8 cellular contexts compared by ENCODE assay signal in genomic region chr16:18800674-18801196, GRCh38. TPM values are rescaled to one million over a fixed set of nuclear protein-coding genes. Genes with fewer than 3 reads are reported as not detected.
DNase-seq lines count a peak whose midpoint lies in the region; ATAC-seq, FAIRE-seq and TF ChIP-seq lines count a peak whose summit lies in the region.

No MANE protein-coding gene starts in this region.

- TF ChIP-seq POLR2A in right lobe of liver (IDR thresholded peaks at IDR 0.05) (no peak), transverse colon (IDR thresholded peaks at IDR 0.05) (no peak)

- H3K9me3 ChIP-seq in right lobe of liver (no peaks in the 10 kb centered on the region), transverse colon (no peaks in the 10 kb centered on the region)

- TF ChIP-seq CTCF in bronchial epithelial cell (IDR thresholded peaks at IDR 0.05; ENCODE audit: insufficient read depth, low read length, severe bottlenecking) (no peak), right lobe of liver (IDR thresholded peaks at IDR 0.05) (no peak), transverse colon (IDR thresholded peaks at IDR 0.05) (no peak)

- H3K36me3 ChIP-seq in bronchial epithelial cell (ENCODE audit: control insufficient read depth, insufficient read depth, low read length): no peaks in the 10 kb centered on the region
- peaks cover 0 to 14% (median 0%) of the 10 kb centered on the region in 4 donors for H3K36me3 ChIP-seq in right lobe of liver
- peaks cover 0 to 7% (median 0%) of the 10 kb centered on the region in 4 donors for H3K36me3 ChIP-seq in transverse colon

- FAIRE-seq in bronchial epithelial cell (lab: Jason Lieb, UNC): no peak

- H3K27ac ChIP-seq in right lobe of liver: peak overlapping the region; percentile 88 to 92 (median 91)
- peak overlapping the region; percentile 94 to 97 (median 96) for H3K27ac ChIP-seq in transverse colon

- TF ChIP-seq EP300 in Ishikawa (IDR thresholded peaks at IDR 0.05; ENCODE audit: borderline replicate concordance) (no peak), transverse colon (IDR thresholded peaks at IDR 0.05; ENCODE audit: low read depth) (no peak)

- 2% methylated on average over 10 of the region's 19 CpGs for WGBS in right lobe of liver (ENCODE audit: insufficient coverage, low coverage, low lambda C conversion rate, missing lambda C conversion rate)
- 0 to 3% methylated on average over 4 to 19 of the region's 19 CpGs for WGBS in transverse colon (ENCODE audit: low coverage in 1 of 2), 2 donors

- H3K4me1 ChIP-seq in right lobe of liver (peaks cover 0 to 42% (median 19%) of the 10 kb centered on the region in 4 donors), transverse colon (peaks cover 8 to 33% (median 24%) of the 10 kb centered on the region in 4 donors)

- intact Hi-C loops in right lobe of liver (cut with DNase I) (loop anchor here in 1 of 2 donors (10.0 kb wide), 1 partner anchor 164 kb away; no protein-coding TSS in a partner anchor), transverse colon (cut with DNase I; ENCODE audit: low total_unique reads) (no loop called here)

- ATAC-seq in right lobe of liver: peak; percentile 24 to 36 (median 30)

- DNase-seq in NOMO-1 (lab: John Stamatoyannopoulos, UW; ENCODE audit: unreplicated experiment in 2 of 2) (peak; percentile 47 to 51), NOMO-1 treated with dmso at 0.1 percent for 144 hours (lab: John Stamatoyannopoulos, UW; ENCODE audit: unreplicated experiment) (no peak), bronchial epithelial cell (ENCODE audit: low read depth) (peak; percentile 17), right lobe of liver (peak in 2 of 3 donors; percentile 36 to 58), transverse colon (peak; percentile 17), NCI-H446 (lab: John Stamatoyannopoulos, UW) (no peak), NCI-H1092 treated with DMSO at 0.1 percent for 48 hours (lab: John Stamatoyannopoulos, UW) (no peak)

- H3K27me3 ChIP-seq in bronchial epithelial cell (ENCODE audit: control insufficient read depth, insufficient read depth, low read length) (no peaks in the 10 kb centered on the region), right lobe of liver (no peaks in the 10 kb centered on the region), transverse colon (no peaks in the 10 kb centered on the region)

- in situ Hi-C loops in transverse colon (cut with MboI; ENCODE audit: low pct_ligation_motif_present in 1 of 4, low pct_unique_long_range_greater_than_20kb in 1 of 4, low sequenced_read_pairs in 3 of 4): loop anchor here in 2 of 4 donors (25.0 kb wide), 2 partner anchors 112 to 162 kb away; no protein-coding TSS in a partner anchor

- H3K4me3 ChIP-seq in bronchial epithelial cell (ENCODE audit: low read depth, low read length) (peak overlapping the region; percentile 99), right lobe of liver (peak overlapping the region; percentile 87 to 98 (median 94)), transverse colon (peak overlapping the region; percentile 80 to 94 (median 88))

- TF ChIP-seq RAD21 in Ishikawa (IDR thresholded peaks at IDR 0.05; ENCODE audit: low read depth): no peak

TF ChIP-seq in Ishikawa, 13 proteins besides CTCF, POLR2A, EP300 and RAD21:
- TF ChIP-seq TEAD4 (IDR thresholded peaks at IDR 0.05) (no peak), NFIC (IDR thresholded peaks at IDR 0.05) (no peak), EGR1 (IDR thresholded peaks at IDR 0.05) (no peak), TCF12 (IDR thresholded peaks at IDR 0.05; ENCODE audit: low read depth) (peak; percentile 3; the same call in 1 of the 2 replicates), MAX (IDR thresholded peaks at IDR 0.05) (no peak), REST (IDR thresholded peaks at IDR 0.05; ENCODE audit: low read depth) (no peak), TAF1 (IDR thresholded peaks at IDR 0.05; ENCODE audit: low read depth) (no peak), FOXM1 (IDR thresholded peaks at IDR 0.05; ENCODE audit: borderline replicate concordance, low read depth) (no peak), ZBTB7A (IDR thresholded peaks at IDR 0.05; ENCODE audit: low read depth) (peak; percentile 39; the same call in 1 of the 2 replicates), CREB1 (IDR thresholded peaks at IDR 0.05; ENCODE audit: low read depth) (no peak), CEBPB (IDR thresholded peaks at IDR 0.05) (no peak)

RNA-seq across cellular contexts. Expression of gene ARL6IP1, which starts 0.6 kb away (rescaled TPM):
- 189 and 375 TPM in 2 replicates for total RNA-seq in bronchial epithelial cell
- total RNA-seq in right lobe of liver: 100 to 1,000 TPM; 103 to 160 (median 109) TPM
- total RNA-seq in transverse colon: 100 to 1,000 TPM in 3 of 4 donors, 10 to 100 TPM in 1; 73.0 to 232 (median 175) TPM

RNA-seq across cellular contexts. Expression of gene RPS15A, which starts 10.6 kb away (rescaled TPM):
- total RNA-seq in bronchial epithelial cell: 2,488 and 3,748 TPM in 2 replicates
- total RNA-seq in right lobe of liver: 100 to 1,000 TPM; 413 to 736 (median 445) TPM
- total RNA-seq in transverse colon: 1,000 to 10,000 TPM in 3 of 4 donors, 100 to 1,000 TPM in 1; 885 to 1,418 (median 1,010) TPM

Comparison
In these comparisons a context has a peak if more than half of its experiments do, and no peak if none do; other contexts are left out.
1. DNase-seq: peak in NOMO-1 (2 of 2), bronchial epithelial cell (single experiment), right lobe of liver (2 of 3) and transverse colon (single experiment); none in NOMO-1 treated with dmso at 0.1 percent for 144 hours (single experiment), NCI-H446 (0 of 2) and NCI-H1092 treated with DMSO at 0.1 percent for 48 hours (single experiment).
2. Peak in every context shown above with its lines, with median percentiles within 50 percentile points of each other: H3K4me3 ChIP-seq.